ENCODE assay signal across 23 cellular contexts in genomic region chrX:39718951-39719350, GRCh38.
DNase-seq lines count a peak whose midpoint lies in the region; ATAC-seq, FAIRE-seq and TF ChIP-seq lines count a peak whose summit lies in the region.
"Had no signal": no experiment of that assay in that cellular context is flagged by ENCODE, and none has a peak within 500 bp of the region (broad histone marks: within the 10 kb centered on the region; RNA-seq: fewer than 3 reads in every experiment).

No MANE protein-coding gene starts in this region.

- H3K9me3 Mint-ChIP-seq in astrocyte (ENCODE audit: unreplicated experiment), result no peaks in the 10 kb centered on the region
- H3K9me3 Mint-ChIP-seq: HFFc6 had no signal

- H3K79me2 ChIP-seq in GM23248 (ENCODE audit: insufficient read depth) (no peaks in the 10 kb centered on the region), astrocyte (ENCODE audit: insufficient read depth, low read length) (no peaks in the 10 kb centered on the region), hepatocyte (no peaks in the 10 kb centered on the region)

- ATAC-seq in A549 (no peak), omental fat pad (ENCODE audit: low FRiP score) (no peak)
- ATAC-seq: GM12878, K562 had no signal

- H3K4me1 ChIP-seq in A549 (no peaks in the 10 kb centered on the region), GM23248 (ENCODE audit: insufficient read depth) (peaks cover 23% of the 10 kb centered on the region), astrocyte (ENCODE audit: insufficient read depth, low read length) (no peaks in the 10 kb centered on the region), hepatocyte (ENCODE audit: insufficient read depth) (peaks cover 5% of the 10 kb centered on the region)
- H3K4me1 ChIP-seq: HAP-1 had no signal

- DNase-seq in A549 (ENCODE audit: low read depth in 1 of 2, low spot score in 1 of 2) (no peak), GM23248 (peak; percentile 36), astrocyte (ENCODE audit: low read depth) (no peak), hepatocyte (ENCODE audit: low spot score) (no peak), NCI-H1105 (lab: John Stamatoyannopoulos, UW) (no peak), MG63 (no peak), omental fat pad (ENCODE audit: low spot score) (no peak)
- DNase-seq: C1 segment of cervical spinal cord; CD4-positive, alpha-beta memory T cell; COR-L47; GOT3; HFFc6; NCI-H1417; NCI-H1694; NCI-H2029 treated with DMSO at 0.1 percent for 48 hours; NCI-H2171; NCI-H226; PC-9; SHP77 treated with DMSO at 0.1 percent for 48 hours had no signal

- 11% methylated on average over 2 of the region's 2 CpGs for WGBS in A549 (ENCODE audit: missing lambda C conversion rate)
- 4 to 13% methylated on average over 2 of the region's 2 CpGs for whole genome bisulfite sequencing in GM23248 (ENCODE audit: low coverage in 1 of 2, low lambda C conversion rate in 2 of 2, missing lambda C conversion rate in 2 of 2), 2 experiments
- 41% methylated on average over 2 of the region's 2 CpGs for WGBS in hepatocyte (ENCODE audit: low lambda C conversion rate, missing lambda C conversion rate)

- peaks cover 19% of the 10 kb centered on the region for H3F3A ChIP-seq in GM23248 (ENCODE audit: insufficient read depth)

- H3K36me3 Mint-ChIP-seq in astrocyte (ENCODE audit: low read depth, unreplicated experiment), result no peaks in the 10 kb centered on the region
- H3K36me3 Mint-ChIP-seq: CD4-positive, alpha-beta memory T cell had no signal

- no peak overlapping the region for H3K27ac ChIP-seq in A549
- no peak overlapping the region for H3K27ac ChIP-seq in GM23248
- H3K27ac ChIP-seq in astrocyte (ENCODE audit: low read depth, low read length), result no peak overlapping the region
- peak overlapping the region; percentile 17 for H3K27ac ChIP-seq in hepatocyte
- H3K27ac ChIP-seq: PC-9 had no signal

- H3K9me2 ChIP-seq in GM23248 (ENCODE audit: insufficient read depth) (no peaks in the 10 kb centered on the region), hepatocyte (replicated peaks; ENCODE audit: insufficient read depth) (no peaks in the 10 kb centered on the region)

- H3K36me3 ChIP-seq in GM23248 (ENCODE audit: low read depth) (no peaks in the 10 kb centered on the region), astrocyte (ENCODE audit: insufficient read depth, low read length) (no peaks in the 10 kb centered on the region), hepatocyte (replicated peaks; ENCODE audit: insufficient read depth, low read depth) (no peaks in the 10 kb centered on the region), MG63 (no peaks in the 10 kb centered on the region)
- H3K36me3 ChIP-seq: HAP-1 had no signal

- H3K9me3 ChIP-seq in A549 (no peaks in the 10 kb centered on the region), GM23248 (ENCODE audit: low read depth) (no peaks in the 10 kb centered on the region), astrocyte (ENCODE audit: insufficient read depth, low read depth, low read length) (no peaks in the 10 kb centered on the region), hepatocyte (ENCODE audit: low read depth) (no peaks in the 10 kb centered on the region), MG63 (no peaks in the 10 kb centered on the region)
- H3K9me3 ChIP-seq: HAP-1 had no signal

- H3K4me2 ChIP-seq in A549 (no peak overlapping the region), GM23248 (ENCODE audit: unreplicated experiment) (no peak overlapping the region), astrocyte (ENCODE audit: low read length) (no peak overlapping the region), hepatocyte (no peak overlapping the region)
- H3K4me2 ChIP-seq: PC-9 had no signal

- no peak overlapping the region for H3K4me3 ChIP-seq in A549
- no peak overlapping the region for H3K4me3 ChIP-seq in GM23248
- no peak overlapping the region for H3K4me3 ChIP-seq in astrocyte (ENCODE audit: insufficient read depth, low read depth, low read length)
- no peak overlapping the region for H3K4me3 ChIP-seq in hepatocyte
- H3K4me3 ChIP-seq in MG63, result no peak overlapping the region
- H3K4me3 ChIP-seq: GM12878, HAP-1, K562, PC-9 had no signal

- no peak for TF ChIP-seq RAD21 in A549 (conservative IDR thresholded peaks at IDR 0.05 in 1 of 2, IDR thresholded peaks at IDR 0.05 in 1 of 2)

- H2AFZ ChIP-seq in GM23248 (no peak overlapping the region), astrocyte (ENCODE audit: low read depth, low read length) (no peak overlapping the region), hepatocyte (no peak overlapping the region)
- H2AFZ ChIP-seq: PC-9 had no signal

- POLR2A ChIA-PET in A549 (lab: Yijun Ruan, JAX), result no interaction called here

- H4K20me1 ChIP-seq in GM23248 (ENCODE audit: insufficient read depth), result no peaks in the 10 kb centered on the region
- H4K20me1 ChIP-seq in astrocyte (ENCODE audit: insufficient read depth, low read length), result no peaks in the 10 kb centered on the region
- H4K20me1 ChIP-seq in hepatocyte (ENCODE audit: insufficient read depth, poor library complexity, severe bottlenecking), result no peaks in the 10 kb centered on the region

- peaks cover 23% of the 10 kb centered on the region for H3K27me3 Mint-ChIP-seq in astrocyte (ENCODE audit: low read depth, unreplicated experiment)
- H3K27me3 Mint-ChIP-seq: CD4-positive, alpha-beta memory T cell had no signal

- FAIRE-seq in A549 (lab: Jason Lieb, UNC) (peak; percentile 39), astrocyte (lab: Jason Lieb, UNC) (peak; percentile 94)
- FAIRE-seq: G401.6, GM12878, K562 had no signal

- TF ChIP-seq EP300 in A549 (IDR thresholded peaks at IDR 0.05), result no peak

- no peak for TF ChIP-seq POLR2A in A549 (IDR thresholded peaks at IDR 0.05; ENCODE audit: low read length)

- no peak overlapping the region for H3K4me3 Mint-ChIP-seq in astrocyte (ENCODE audit: unreplicated experiment)
- H3K4me3 Mint-ChIP-seq: CD4-positive, alpha-beta memory T cell; HFFc6 had no signal

- CTCF ChIA-PET in A549 (lab: Yijun Ruan, JAX), result no interaction called here

- H3K4me1 Mint-ChIP-seq in astrocyte (ENCODE audit: low read depth, unreplicated experiment), result no peaks in the 10 kb centered on the region

- H3K27me3 ChIP-seq in GM23248 (replicated peaks; ENCODE audit: insufficient read depth), result no peaks in the 10 kb centered on the region
- H3K27me3 ChIP-seq in astrocyte (ENCODE audit: insufficient read depth, low read length), result no peaks in the 10 kb centered on the region
- H3K27me3 ChIP-seq in hepatocyte, result no peaks in the 10 kb centered on the region
- H3K27me3 ChIP-seq in MG63, result no peaks in the 10 kb centered on the region

- in situ Hi-C loops in GM23248 (cut with MboI), result no loop called here

- H3K9ac ChIP-seq in GM23248, result no peak overlapping the region
- H3K9ac ChIP-seq in astrocyte (ENCODE audit: low read length), result no peak overlapping the region

- H3K27ac Mint-ChIP-seq in astrocyte (ENCODE audit: unreplicated experiment), result no peak overlapping the region
- H3K27ac Mint-ChIP-seq: CD4-positive, alpha-beta memory T cell; HFFc6 had no signal

- TF ChIP-seq CTCF in A549 (IDR thresholded peaks at IDR 0.05) (no peak), astrocyte (IDR thresholded peaks at IDR 0.05; ENCODE audit: insufficient read depth, low read depth, low read length) (no peak), hepatocyte (IDR thresholded peaks at IDR 0.05; ENCODE audit: poor library complexity) (no peak), omental fat pad (IDR thresholded peaks at IDR 0.05) (no peak)

TF ChIP-seq in A549, 52 proteins besides CTCF, POLR2A, EP300 and RAD21:
- TF ChIP-seq CBX2 (IDR thresholded peaks at IDR 0.05; ENCODE audit: borderline replicate concordance, low read depth) (no peak), RARB (CRISPR knock-in tag; IDR thresholded peaks at IDR 0.05) (no peak), HOXB13 (CRISPR knock-in tag; IDR thresholded peaks at IDR 0.05; ENCODE audit: low read depth) (no peak), ESRRA (IDR thresholded peaks at IDR 0.05; ENCODE audit: borderline replicate concordance, low read length) (no peak), RFX5 (IDR thresholded peaks at IDR 0.05) (no peak), REST (IDR thresholded peaks at IDR 0.05) (no peak)
